Comparison of ENCODE assay signal across 1 cellular context in the genomic region with DNA sequence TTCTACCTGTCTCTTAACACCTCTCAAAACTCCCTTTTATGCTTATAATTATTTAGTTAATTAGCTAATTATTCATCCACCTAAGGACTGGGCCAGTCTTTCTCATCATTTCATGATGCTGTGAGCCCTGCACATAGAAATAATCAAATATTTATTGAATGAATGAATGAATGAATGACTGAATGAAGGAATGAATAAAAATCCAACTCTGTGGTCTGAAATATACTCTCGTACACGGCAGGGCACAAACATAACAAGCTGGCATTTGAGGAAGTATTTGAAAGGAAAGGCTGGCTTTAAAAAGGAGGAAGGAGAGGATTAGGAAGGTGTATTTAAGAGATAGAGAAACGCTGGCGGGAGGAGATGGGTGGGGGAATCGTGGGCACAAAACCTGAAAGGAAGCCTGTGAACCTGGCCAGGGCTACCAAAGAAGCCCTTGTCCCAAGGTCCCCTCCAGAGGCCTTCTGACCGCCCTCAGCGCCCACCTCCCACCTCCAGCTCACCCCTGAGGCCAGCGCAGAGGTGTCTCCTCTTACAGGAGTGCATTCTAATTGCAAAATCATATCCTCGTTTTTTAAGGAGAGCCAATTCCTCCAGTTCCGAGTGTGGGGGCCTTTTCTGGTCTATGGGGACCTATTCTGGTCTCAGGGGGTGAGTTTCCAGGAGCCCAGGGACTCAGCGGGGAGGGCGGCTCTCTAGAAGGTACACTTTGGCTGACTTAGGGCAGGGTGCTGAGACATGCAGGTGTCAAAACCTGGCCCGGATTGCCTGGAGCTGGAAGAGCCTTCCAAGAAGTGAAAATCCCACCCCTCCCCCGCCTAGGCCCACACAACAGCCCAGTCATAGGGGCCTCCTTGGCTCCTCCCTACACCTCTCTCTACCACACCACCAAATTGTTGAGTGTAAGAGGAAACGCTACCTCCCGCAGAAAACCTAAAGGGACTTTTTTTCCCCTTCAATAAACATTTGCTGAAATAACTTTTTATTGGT.
TF ChIP-seq lines count a peak whose summit lies in the region.

No MANE protein-coding gene starts in this region.

TF ChIP-seq in IMR-90, 13 proteins besides CTCF, POLR2A, EP300 and RAD21 (continued from another document):
- TF ChIP-seq FOS (IDR thresholded peaks at IDR 0.05; ENCODE audit: low read depth, low read length) = no peak
- TF ChIP-seq, protein P1, sequence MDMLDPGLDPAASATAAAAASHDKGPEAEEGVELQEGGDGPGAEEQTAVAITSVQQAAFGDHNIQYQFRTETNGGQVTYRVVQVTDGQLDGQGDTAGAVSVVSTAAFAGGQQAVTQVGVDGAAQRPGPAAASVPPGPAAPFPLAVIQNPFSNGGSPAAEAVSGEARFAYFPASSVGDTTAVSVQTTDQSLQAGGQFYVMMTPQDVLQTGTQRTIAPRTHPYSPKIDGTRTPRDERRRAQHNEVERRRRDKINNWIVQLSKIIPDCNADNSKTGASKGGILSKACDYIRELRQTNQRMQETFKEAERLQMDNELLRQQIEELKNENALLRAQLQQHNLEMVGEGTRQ (IDR thresholded peaks at IDR 0.05; ENCODE audit: low read depth, low read length) = no peak
